In genomic region chr11:66119348-66120133, GRCh38 we compare ENCODE assay signal across 8 cellular contexts. TPM values are rescaled to one million over a fixed set of nuclear protein-coding genes. Genes with fewer than 3 reads are reported as not detected.
DNase-seq lines count a peak whose midpoint lies in the region; ATAC-seq and TF ChIP-seq lines count a peak whose summit lies in the region.
"Had no signal": no experiment of that assay in that cellular context is flagged by ENCODE, and none has a peak within 500 bp of the region (broad histone marks: within the 10 kb centered on the region; RNA-seq: fewer than 3 reads in every experiment).

No MANE protein-coding gene starts in this region.

- H3K27ac Mint-ChIP-seq in HFFc6 = peak overlapping the region; percentile 87
- no peak overlapping the region for H3K27ac Mint-ChIP-seq in WTC11

- intact Hi-C loops in left ventricle myocardium inferior (cut with micrococcal nuclease) = no loop called here

- peak overlapping the region; percentile 76 for H3K27ac ChIP-seq in left ventricle myocardium inferior (replicated peaks)
- peak overlapping the region; percentile 93 for H3K27ac ChIP-seq in smooth muscle cell (ENCODE audit: low read depth)
- H3K27ac ChIP-seq: Peyer's patch had no signal

- peak overlapping the region; percentile 64 for H3K4me3 Mint-ChIP-seq in HFFc6
- H3K4me3 Mint-ChIP-seq in WTC11 = no peak overlapping the region

- H3K4me1 Mint-ChIP-seq in HFFc6 (ENCODE audit: low read depth) (peaks cover 83% of the 10 kb centered on the region), WTC11 (peaks cover 26% of the 10 kb centered on the region)

- no peaks in the 10 kb centered on the region for H4K20me1 ChIP-seq in smooth muscle cell (ENCODE audit: low read depth)

- H3K4me1 ChIP-seq in left ventricle myocardium inferior (peaks cover 54% of the 10 kb centered on the region), smooth muscle cell (ENCODE audit: low read depth) (peaks cover 63% of the 10 kb centered on the region)

- ATAC-seq in WTC11 = peak; percentile 85
- no peak for ATAC-seq in HG03354 (IDR thresholded peaks at IDR 0.05; ENCODE audit: poor library complexity, severe bottlenecking, unreplicated experiment)
- ATAC-seq in HG03565 (IDR thresholded peaks at IDR 0.05; ENCODE audit: unreplicated experiment) = no peak

- peaks cover 65% of the 10 kb centered on the region for H3F3A ChIP-seq in smooth muscle cell (ENCODE audit: low read depth)

- peaks cover 63% of the 10 kb centered on the region for H3K79me2 ChIP-seq in smooth muscle cell (ENCODE audit: low read depth)

- H3K36me3 ChIP-seq in left ventricle myocardium inferior (no peaks in the 10 kb centered on the region), smooth muscle cell (ENCODE audit: low read depth) (no peaks in the 10 kb centered on the region)
- H3K36me3 ChIP-seq: Peyer's patch had no signal

- H3K27me3 ChIP-seq in left ventricle myocardium inferior (ENCODE audit: low read depth) (no peaks in the 10 kb centered on the region), smooth muscle cell (ENCODE audit: low read depth) (no peaks in the 10 kb centered on the region)
- H3K27me3 ChIP-seq: Peyer's patch had no signal

- POLR2A ChIA-PET in WTC11 (lab: Charles Lee) = no interaction called here

- TF ChIP-seq CTCF in HFFc6 (IDR thresholded peaks at IDR 0.05) = no peak
- TF ChIP-seq CTCF in WTC11 (IDR thresholded peaks at IDR 0.05) = no peak
- TF ChIP-seq CTCF in left ventricle myocardium inferior (IDR thresholded peaks at IDR 0.05; ENCODE audit: borderline replicate concordance) = no peak
- no peak for TF ChIP-seq CTCF in smooth muscle cell (IDR thresholded peaks at IDR 0.05; ENCODE audit: borderline replicate concordance, insufficient read depth, poor library complexity, severe bottlenecking)

- WGBS in smooth muscle cell (ENCODE audit: low lambda C conversion rate) = 2% methylated on average over 5 of the region's 5 CpGs

- peak overlapping the region; percentile 74 for H3K9ac ChIP-seq in smooth muscle cell (ENCODE audit: low read depth)

- H3K4me3 ChIP-seq in left ventricle myocardium inferior = no peak overlapping the region
- H3K4me3 ChIP-seq in smooth muscle cell = no peak overlapping the region
- H3K4me3 ChIP-seq: Peyer's patch had no signal

- CTCF ChIA-PET in WTC11 (lab: Charles Lee) = interaction anchor here (0.6 to 1.6 kb wide), 4 partner anchors 14 to 340 kb away, joined by 3 to 9 read pairs (median 5); no protein-coding TSS in a partner anchor

- H3K36me3 Mint-ChIP-seq in HFFc6 (ENCODE audit: low read depth) (peaks cover 23% of the 10 kb centered on the region), WTC11 (no peaks in the 10 kb centered on the region)

- H3K4me2 ChIP-seq in smooth muscle cell = peak overlapping the region; percentile 67

- H3K9me3 Mint-ChIP-seq in HFFc6 = no peaks in the 10 kb centered on the region
- no peaks in the 10 kb centered on the region for H3K9me3 Mint-ChIP-seq in WTC11

- H3K9me3 ChIP-seq in left ventricle myocardium inferior (replicated peaks) (peaks cover 12% of the 10 kb centered on the region), smooth muscle cell (replicated peaks; ENCODE audit: low read depth) (no peaks in the 10 kb centered on the region)
- H3K9me3 ChIP-seq: Peyer's patch had no signal

- DNase-seq in HFFc6 = peak; percentile 73
- no peak for DNase-seq in WTC11 (ENCODE audit: low spot score)
- DNase-seq in left ventricle myocardium inferior = no peak
- DNase-seq in smooth muscle cell (lab: John Stamatoyannopoulos, UW; ENCODE audit: unreplicated experiment) = no peak
- no peak for DNase-seq in activated CD4-positive, CD25-positive, alpha-beta regulatory T cell (lab: John Stamatoyannopoulos, UW)
- DNase-seq: Peyer's patch had no signal

- H3K27me3 Mint-ChIP-seq in HFFc6 (ENCODE audit: insufficient read depth) (no peaks in the 10 kb centered on the region; the same call in 1 of the 2 replicates), WTC11 (ENCODE audit: low read depth) (no peaks in the 10 kb centered on the region)

- no peak overlapping the region for H2AFZ ChIP-seq in smooth muscle cell (ENCODE audit: low read depth)

TF ChIP-seq in WTC11, 78 proteins besides CTCF, POLR2A, EP300 and RAD21:
- TF ChIP-seq GABPB1 (CRISPR knock-in tag; IDR thresholded peaks at IDR 0.05) (peak; percentile 75; the same call in 1 of the 2 replicates), FOXP4 (CRISPR knock-in tag; IDR thresholded peaks at IDR 0.05) (no peak)

RNA-seq across cellular contexts. Expression of gene PACS1, which starts 49.5 kb away (rescaled TPM):
- total RNA-seq in HFFc6 (2021; fragmentation: NEBNext Ultra II Directional; extraction: Animal tissue kit (Norgen Biotek cat#: 25700)) = 100 to 1,000 TPM in 2 of 6 experiments, 10 to 100 TPM in 4; 82.8 to 114 (median 91.8) TPM
- total RNA-seq in WTC11 (2021) (30.1 to 34.8 TPM (median 30.9 TPM) in 3 replicates), left ventricle myocardium inferior (54.9 TPM), smooth muscle cell (48.0 and 87.6 TPM in 2 replicates)
- polyA plus RNA-seq in smooth muscle cell = 139 and 140 TPM in 2 replicates
